In the genomic region with DNA sequence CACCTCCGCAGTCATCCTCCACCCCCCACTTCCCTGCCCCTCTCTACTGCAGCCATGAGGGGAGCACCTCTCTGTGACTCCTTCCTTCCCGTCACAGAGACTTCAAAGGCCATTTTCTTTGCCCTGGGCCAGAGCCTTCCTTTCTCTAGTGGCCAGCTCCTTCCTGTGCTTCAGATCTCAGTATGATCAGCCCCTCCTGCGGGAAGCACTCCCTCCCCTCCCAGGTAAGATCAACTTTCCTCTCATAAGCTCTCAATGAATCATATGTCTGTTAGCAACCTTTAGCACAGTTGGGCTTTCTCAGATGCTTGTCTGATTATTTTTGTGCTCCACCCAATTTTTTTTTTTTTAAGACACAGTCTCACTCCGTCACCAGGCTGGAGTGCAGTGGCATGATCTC, we compare ENCODE assay signal across 11 cellular contexts.
A peak's percentile ranks its signal among the peaks of the same experiment; 100 is the strongest.
DNase-seq lines count a peak whose midpoint lies in the region; ATAC-seq and TF ChIP-seq lines count a peak whose summit lies in the region.
"Had no signal": no experiment of that assay in that cellular context is flagged by ENCODE, and none has a peak within 500 bp of the region (broad histone marks: within the 10 kb centered on the region; RNA-seq: fewer than 3 reads in every experiment).

No MANE protein-coding gene starts in this region.

- peaks cover 28% of the 10 kb centered on the region for H3K27me3 Mint-ChIP-seq in activated naive CD4-positive, alpha-beta T cell treated with anti-CD3 and anti-CD28 coated beads, Interleukin-2, amount 10 ng/mL, durations not matched to agents 7 days and 5 days
- H3K27me3 Mint-ChIP-seq in glutamatergic neuron (ENCODE audit: unreplicated experiment) (peaks cover 13% of the 10 kb centered on the region), type B pancreatic cell (peaks cover 4% of the 10 kb centered on the region)

- peak overlapping the region; percentile 77 for H3K27ac Mint-ChIP-seq in activated naive CD4-positive, alpha-beta T cell treated with anti-CD3 and anti-CD28 coated beads, Interleukin-2, amount 10 ng/mL, durations not matched to agents 7 days and 5 days
- H3K27ac Mint-ChIP-seq in glutamatergic neuron (ENCODE audit: unreplicated experiment) = peak overlapping the region; percentile 36
- peak overlapping the region; percentile 88 for H3K27ac Mint-ChIP-seq in type B pancreatic cell

- TF ChIP-seq CTCF in glutamatergic neuron (IDR thresholded peaks at IDR 0.05; ENCODE audit: partially characterized antibody, unreplicated experiment) (no peak), type B pancreatic cell (conservative IDR thresholded peaks at IDR 0.05) (no peak)

- peaks cover 52% of the 10 kb centered on the region for H3K4me1 Mint-ChIP-seq in activated naive CD4-positive, alpha-beta T cell treated with anti-CD3 and anti-CD28 coated beads, Interleukin-2, amount 10 ng/mL, durations not matched to agents 7 days and 5 days
- H3K4me1 Mint-ChIP-seq in glutamatergic neuron (ENCODE audit: low read depth, unreplicated experiment) = peaks cover 50% of the 10 kb centered on the region
- H3K4me1 Mint-ChIP-seq in type B pancreatic cell (ENCODE audit: unreplicated experiment) = no peaks in the 10 kb centered on the region

- no peaks in the 10 kb centered on the region for H3K9me3 Mint-ChIP-seq in activated naive CD4-positive, alpha-beta T cell treated with anti-CD3 and anti-CD28 coated beads, Interleukin-2, amount 10 ng/mL, durations not matched to agents 7 days and 5 days
- H3K9me3 Mint-ChIP-seq in glutamatergic neuron (ENCODE audit: unreplicated experiment) (peaks cover 15% of the 10 kb centered on the region), type B pancreatic cell (peaks cover 5% of the 10 kb centered on the region)

- H3K36me3 Mint-ChIP-seq in activated naive CD4-positive, alpha-beta T cell treated with anti-CD3 and anti-CD28 coated beads, Interleukin-2, amount 10 ng/mL, durations not matched to agents 7 days and 5 days = no peaks in the 10 kb centered on the region
- H3K36me3 Mint-ChIP-seq in glutamatergic neuron (ENCODE audit: unreplicated experiment) (no peaks in the 10 kb centered on the region), type B pancreatic cell (no peaks in the 10 kb centered on the region)

- no peak overlapping the region for H3K4me3 Mint-ChIP-seq in activated naive CD4-positive, alpha-beta T cell treated with anti-CD3 and anti-CD28 coated beads, Interleukin-2, amount 10 ng/mL, durations not matched to agents 7 days and 5 days
- no peak overlapping the region for H3K4me3 Mint-ChIP-seq in glutamatergic neuron (ENCODE audit: unreplicated experiment)
- peak overlapping the region; percentile 61 for H3K4me3 Mint-ChIP-seq in type B pancreatic cell

- ATAC-seq in GM19023 (IDR thresholded peaks at IDR 0.05; ENCODE audit: unreplicated experiment) (no peak), HG02885 (IDR thresholded peaks at IDR 0.05; ENCODE audit: poor library complexity, unreplicated experiment) (no peak)

- CTCF ChIA-PET in activated naive CD4-positive, alpha-beta T cell treated with anti-CD3 and anti-CD28 coated beads, Interleukin-2, amount 10 ng/mL, durations not matched to agents 7 days and 5 days (lab: Charles Lee) = interaction anchor here (1.2 to 4.5 kb wide), 4 partner anchors 11 to 43 kb away, joined by 3 to 21 read pairs (median 3); no protein-coding TSS in a partner anchor

- peak; percentile 43 for DNase-seq in activated naive CD4-positive, alpha-beta T cell treated with anti-CD3 and anti-CD28 coated beads, Interleukin-2, amount 10 ng/mL, durations not matched to agents 7 days and 5 days
- DNase-seq in activated naive CD4-positive, alpha-beta T cell (lab: John Stamatoyannopoulos, UW) = no peak
- DNase-seq in T-helper 22 cell (ENCODE audit: low read depth) = peak; percentile 19
- DNase-seq in glutamatergic neuron = no peak
- DNase-seq in type B pancreatic cell (ENCODE audit: extremely low spot score, unreplicated experiment) = no peak
- no peak for DNase-seq in iPS-NIHi7 (ENCODE audit: extremely low spot score)
- DNase-seq: activated effector memory CD4-positive, alpha-beta T cell treated with anti-CD3 and anti-CD28 coated beads, Interleukin-2, amount 50 U/mL, for 16 hours; H7; stimulated activated CD4-positive, alpha-beta T cell treated with anti-CD3 and anti-CD28 coated beads, Interleukin-2, amount 100 ng/mL, for 24 hours had no signal

Comparison
In these comparisons a context has a peak if more than half of its experiments do, and no peak if none do; other contexts are left out.
1. DNase-seq: peak in activated naive CD4-positive, alpha-beta T cell treated with anti-CD3 and anti-CD28 coated beads, Interleukin-2, amount 10 ng/mL, durations not matched to agents 7 days and 5 days (single experiment) and T-helper 22 cell (single experiment); none in activated naive CD4-positive, alpha-beta T cell (0 of 4), glutamatergic neuron (single experiment), type B pancreatic cell (single experiment) and iPS-NIHi7 (single experiment).
2. H3K27ac Mint-ChIP-seq: peak in every context shown above with its lines; median percentile 88 in type B pancreatic cell; 77 in activated naive CD4-positive, alpha-beta T cell treated with anti-CD3 and anti-CD28 coated beads, Interleukin-2, amount 10 ng/mL, durations not matched to agents 7 days and 5 days; 36 in glutamatergic neuron.